ENCODE assay signal across 1 cellular context in the genomic region with DNA sequence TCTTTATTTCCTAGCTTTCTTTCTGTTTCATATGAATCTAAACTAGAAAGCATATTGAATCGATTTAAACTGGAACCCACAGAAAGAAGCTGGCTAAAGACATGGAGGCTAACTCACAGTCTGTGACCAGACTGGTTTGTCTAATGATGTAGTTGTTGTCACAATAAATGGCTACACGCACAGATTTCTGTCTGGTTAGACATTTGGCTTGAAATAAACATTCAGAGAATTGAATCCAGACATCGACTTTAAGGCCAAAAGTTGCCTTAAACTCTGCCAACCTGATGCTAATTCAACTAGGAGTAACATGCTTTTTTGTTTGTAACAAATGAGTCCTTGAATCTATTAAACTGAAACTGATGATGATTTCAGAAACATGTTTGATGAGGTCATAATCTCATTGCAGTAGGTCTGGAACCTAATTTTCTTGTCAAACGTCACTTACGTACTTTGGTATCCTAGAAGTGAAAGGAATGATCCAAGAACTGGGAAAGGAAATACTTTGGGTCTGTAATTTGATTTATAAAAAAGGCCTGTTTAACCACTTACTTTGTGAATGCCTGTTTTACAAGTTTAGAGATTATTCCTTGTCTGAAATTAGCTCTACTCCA.
TF ChIP-seq lines count a peak whose summit lies in the region.

No MANE protein-coding gene starts in this region.

TF ChIP-seq in endothelial cell of umbilical vein, 7 proteins besides CTCF, POLR2A, EP300 and RAD21:
- TF ChIP-seq MAX (IDR thresholded peaks at IDR 0.05; ENCODE audit: insufficient read depth, insufficient read length) (no peak), MYC (IDR thresholded peaks at IDR 0.05; ENCODE audit: low read depth, low read length) (no peak), GATA2 (IDR thresholded peaks at IDR 0.05; ENCODE audit: insufficient read depth, insufficient read length, low read depth, low read length) (no peak), POLR2AphosphoS5 (IDR thresholded peaks at IDR 0.05; ENCODE audit: insufficient read depth, low read depth, low read length) (no peak), JUN (IDR thresholded peaks at IDR 0.05; ENCODE audit: borderline replicate concordance, insufficient read depth, insufficient read length, low read depth) (no peak), EZH2 (IDR thresholded peaks at IDR 0.05; ENCODE audit: borderline replicate concordance, low read depth, low read length, severe bottlenecking) (no peak), FOS (IDR thresholded peaks at IDR 0.05; ENCODE audit: borderline replicate concordance, insufficient read depth, low read length) (no peak)
